ENCODE assay signal across 10 cellular contexts in the genomic region with DNA sequence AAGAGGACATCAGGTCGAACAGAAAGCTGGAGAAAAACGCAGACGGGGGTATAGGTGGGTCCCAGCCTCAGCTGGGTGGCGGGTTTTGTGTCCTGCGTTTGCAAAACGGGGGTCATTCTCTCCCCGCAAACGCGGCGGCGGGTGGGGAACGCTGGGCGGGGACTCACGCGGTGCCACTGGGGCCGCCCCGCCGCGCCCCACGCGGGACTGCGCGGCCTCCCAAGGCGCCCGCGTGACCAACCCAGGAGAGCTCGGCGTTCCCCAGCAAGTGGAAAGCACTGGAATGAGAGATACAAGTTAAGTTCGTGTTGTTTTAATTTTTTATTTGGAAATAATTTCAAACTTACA. TPM values are rescaled to one million over a fixed set of nuclear protein-coding genes. Genes with fewer than 3 reads are reported as not detected.
A peak's percentile ranks its signal among the peaks of the same experiment; 100 is the strongest.
DNase-seq lines count a peak whose midpoint lies in the region; ATAC-seq and TF ChIP-seq lines count a peak whose summit lies in the region.
"Had no signal": no experiment of that assay in that cellular context is flagged by ENCODE, and none has a peak within 500 bp of the region (broad histone marks: within the 10 kb centered on the region; RNA-seq: fewer than 3 reads in every experiment).

No MANE protein-coding gene starts in this region.

- H3K36me3 ChIP-seq in colonic mucosa (no peaks in the 10 kb centered on the region), thoracic aorta (no peaks in the 10 kb centered on the region), Caco-2 (ENCODE audit: control insufficient read depth, insufficient read depth, low read length) (no peaks in the 10 kb centered on the region)
- no peaks in the 10 kb centered on the region for H3K36me3 ChIP-seq in naive thymus-derived CD4-positive, alpha-beta T cell (ENCODE audit: control insufficient read depth in 2 of 3, insufficient read depth in 3 of 3, low read length in 3 of 3)

- intact Hi-C loops in colonic mucosa (cut with DNase I) (no loop called here), Caco-2 (cut with micrococcal nuclease; ENCODE audit: unreplicated experiment) (no loop called here)
- intact Hi-C loops in naive thymus-derived CD4-positive, alpha-beta T cell (cut with micrococcal nuclease) = loop anchor here in 1 of 2 donors (5.0 kb wide), 2 partner anchors 52 to 93 kb away; no protein-coding TSS in a partner anchor

- no peak for DNase-seq in activated CD4-positive, alpha-beta T cell treated with anti-CD3 and anti-CD28 coated beads, Interleukin-2, amount 10 ng/mL, durations not matched to agents 7 days and 5 days
- DNase-seq in activated CD4-positive, alpha-beta T cell treated with anti-CD3 and anti-CD28 coated beads for 1 hour = no peak
- DNase-seq in colonic mucosa = no peak
- no peak for DNase-seq in naive thymus-derived CD4-positive, alpha-beta T cell
- no peak for DNase-seq in thoracic aorta (ENCODE audit: low spot score)
- no peak for DNase-seq in chondrocyte (ENCODE audit: low spot score)
- DNase-seq in Caco-2 = no peak
- DNase-seq: NCI-H1417 treated with DMSO at 0.1 percent for 48 hours had no signal

- POLR2A ChIA-PET in activated CD4-positive, alpha-beta T cell treated with anti-CD3 and anti-CD28 coated beads, Interleukin-2, amount 10 ng/mL, durations not matched to agents 7 days and 5 days (lab: Charles Lee) = no interaction called here
- POLR2A ChIA-PET in naive thymus-derived CD4-positive, alpha-beta T cell (lab: Charles Lee) = no interaction called here
- POLR2A ChIA-PET in Caco-2 (lab: Charles Lee) = no interaction called here

- H3K4me3 ChIP-seq in colonic mucosa (peak overlapping the region; percentile 31), thoracic aorta (peak overlapping the region; percentile 89), Caco-2 (ENCODE audit: low read depth, low read length) (no peak overlapping the region)
- H3K4me3 ChIP-seq in naive thymus-derived CD4-positive, alpha-beta T cell (ENCODE audit: low read length) = no peak overlapping the region

- H3K9ac ChIP-seq in colonic mucosa (ENCODE audit: low read depth in 2 of 2, low read length in 2 of 2) = no peak overlapping the region

- H3K27ac Mint-ChIP-seq in activated CD4-positive, alpha-beta T cell treated with anti-CD3 and anti-CD28 coated beads, Interleukin-2, amount 10 ng/mL, durations not matched to agents 7 days and 5 days = no peak overlapping the region
- H3K27ac Mint-ChIP-seq in naive thymus-derived CD4-positive, alpha-beta T cell = no peak overlapping the region
- no peak overlapping the region for H3K27ac Mint-ChIP-seq in chondrocyte (ENCODE audit: unreplicated experiment)
- no peak overlapping the region for H3K27ac Mint-ChIP-seq in Caco-2 (ENCODE audit: unreplicated experiment)

- H3K9me3 ChIP-seq in colonic mucosa = no peaks in the 10 kb centered on the region
- no peaks in the 10 kb centered on the region for H3K9me3 ChIP-seq in naive thymus-derived CD4-positive, alpha-beta T cell (ENCODE audit: control insufficient read depth in 2 of 3, low read length in 3 of 3)
- no peaks in the 10 kb centered on the region for H3K9me3 ChIP-seq in thoracic aorta
- peaks cover 4% of the 10 kb centered on the region for H3K9me3 ChIP-seq in Caco-2

- TF ChIP-seq CTCF in colonic mucosa (IDR thresholded peaks at IDR 0.05) (no peak), thoracic aorta (IDR thresholded peaks at IDR 0.05) (no peak), chondrocyte (IDR thresholded peaks at IDR 0.05) (no peak), Caco-2 (IDR thresholded peaks at IDR 0.05; ENCODE audit: insufficient read depth in 1 of 2, low read depth in 1 of 2, low read length in 1 of 2, severe bottlenecking in 1 of 2, unreplicated experiment in 1 of 2) (no peak)

- H3K27ac ChIP-seq in colonic mucosa (no peak overlapping the region), thoracic aorta (peak overlapping the region in 1 of 2 donors; percentile 32)
- no peak overlapping the region for H3K27ac ChIP-seq in naive thymus-derived CD4-positive, alpha-beta T cell (ENCODE audit: low read depth, low read length)

- H3K27me3 ChIP-seq in colonic mucosa = peaks cover 29% of the 10 kb centered on the region
- peaks cover 5 to 11% of the 10 kb centered on the region in 2 donors for H3K27me3 ChIP-seq in naive thymus-derived CD4-positive, alpha-beta T cell (ENCODE audit: control insufficient read depth in 2 of 2, insufficient read depth in 2 of 2, low read length in 2 of 2)
- no peaks in the 10 kb centered on the region for H3K27me3 ChIP-seq in thoracic aorta (replicated peaks; ENCODE audit: insufficient read depth)
- no peaks in the 10 kb centered on the region for H3K27me3 ChIP-seq in Caco-2 (replicated peaks; ENCODE audit: control insufficient read depth, insufficient read depth, low read length)

- no peaks in the 10 kb centered on the region for H3K9me3 Mint-ChIP-seq in activated CD4-positive, alpha-beta T cell treated with anti-CD3 and anti-CD28 coated beads, Interleukin-2, amount 10 ng/mL, durations not matched to agents 7 days and 5 days
- H3K9me3 Mint-ChIP-seq in naive thymus-derived CD4-positive, alpha-beta T cell = peaks cover 0 to 2% (median 0%) of the 10 kb centered on the region in 11 donors
- H3K9me3 Mint-ChIP-seq in chondrocyte (ENCODE audit: low read depth) = no peaks in the 10 kb centered on the region
- H3K9me3 Mint-ChIP-seq in Caco-2 (ENCODE audit: unreplicated experiment) = no peaks in the 10 kb centered on the region

- peaks cover 31% of the 10 kb centered on the region for H3K27me3 Mint-ChIP-seq in activated CD4-positive, alpha-beta T cell treated with anti-CD3 and anti-CD28 coated beads, Interleukin-2, amount 10 ng/mL, durations not matched to agents 7 days and 5 days
- H3K27me3 Mint-ChIP-seq in naive thymus-derived CD4-positive, alpha-beta T cell = peaks cover 22 to 32% (median 27%) of the 10 kb centered on the region in 5 donors
- H3K27me3 Mint-ChIP-seq in chondrocyte (ENCODE audit: low read depth) (peaks cover 47% of the 10 kb centered on the region), Caco-2 (ENCODE audit: insufficient read depth, unreplicated experiment) (no peaks in the 10 kb centered on the region)

- H3K4me3 Mint-ChIP-seq in activated CD4-positive, alpha-beta T cell treated with anti-CD3 and anti-CD28 coated beads, Interleukin-2, amount 10 ng/mL, durations not matched to agents 7 days and 5 days = peak overlapping the region; percentile 42
- H3K4me3 Mint-ChIP-seq in naive thymus-derived CD4-positive, alpha-beta T cell = peak overlapping the region in 9 of 10 donors; percentile 32 to 83 (median 59)
- H3K4me3 Mint-ChIP-seq in chondrocyte (ENCODE audit: unreplicated experiment) (no peak overlapping the region), Caco-2 (ENCODE audit: unreplicated experiment) (no peak overlapping the region)

- peaks cover 3% of the 10 kb centered on the region for H3K4me1 Mint-ChIP-seq in activated CD4-positive, alpha-beta T cell treated with anti-CD3 and anti-CD28 coated beads, Interleukin-2, amount 10 ng/mL, durations not matched to agents 7 days and 5 days
- H3K4me1 Mint-ChIP-seq in naive thymus-derived CD4-positive, alpha-beta T cell = peaks cover 0 to 14% (median 6%) of the 10 kb centered on the region in 7 donors
- H3K4me1 Mint-ChIP-seq in chondrocyte (ENCODE audit: low read depth) = peaks cover 7% of the 10 kb centered on the region
- no peaks in the 10 kb centered on the region for H3K4me1 Mint-ChIP-seq in Caco-2 (ENCODE audit: low read depth, unreplicated experiment)

- CTCF ChIA-PET in activated CD4-positive, alpha-beta T cell treated with anti-CD3 and anti-CD28 coated beads, Interleukin-2, amount 10 ng/mL, durations not matched to agents 7 days and 5 days (lab: Charles Lee) = interaction anchor here (0.5 kb wide), 1 partner anchor 1147 kb away, joined by 4 read pairs; no protein-coding TSS in a partner anchor
- CTCF ChIA-PET in naive thymus-derived CD4-positive, alpha-beta T cell (lab: Charles Lee) = no interaction called here
- CTCF ChIA-PET in Caco-2 (lab: Charles Lee) = no interaction called here

- H3K36me3 Mint-ChIP-seq in activated CD4-positive, alpha-beta T cell treated with anti-CD3 and anti-CD28 coated beads, Interleukin-2, amount 10 ng/mL, durations not matched to agents 7 days and 5 days (ENCODE audit: low read depth) = no peaks in the 10 kb centered on the region
- H3K36me3 Mint-ChIP-seq in naive thymus-derived CD4-positive, alpha-beta T cell = no peaks in the 10 kb centered on the region
- H3K36me3 Mint-ChIP-seq in chondrocyte (ENCODE audit: low read depth) (no peaks in the 10 kb centered on the region), Caco-2 (ENCODE audit: insufficient read depth, unreplicated experiment) (no peaks in the 10 kb centered on the region)

- ATAC-seq in naive thymus-derived CD4-positive, alpha-beta T cell = no peak
- ATAC-seq in thoracic aorta (ENCODE audit: insufficient number of reproducible peaks, low FRiP score, low read depth) = no peak
- ATAC-seq in HG03571 (IDR thresholded peaks at IDR 0.05; ENCODE audit: unreplicated experiment) = no peak

- H3K4me1 ChIP-seq in colonic mucosa (no peaks in the 10 kb centered on the region), thoracic aorta (ENCODE audit: control insufficient read depth in 1 of 2, low read depth in 2 of 2) (peaks cover 0 to 21% of the 10 kb centered on the region in 2 donors), Caco-2 (no peaks in the 10 kb centered on the region)
- peaks cover 0 to 8% of the 10 kb centered on the region in 2 donors for H3K4me1 ChIP-seq in naive thymus-derived CD4-positive, alpha-beta T cell (ENCODE audit: control insufficient read depth in 2 of 2, insufficient read depth in 2 of 2, low read length in 2 of 2)

- BruUV-seq in Caco-2 (replicated peaks; lab: Mats Ljungman, UMichigan) = no TSS peak

RNA-seq across cellular contexts. Expression of a gene that starts 0.9 kb away (rescaled TPM):
- not detected for total RNA-seq in activated CD4-positive, alpha-beta T cell treated with anti-CD3 and anti-CD28 coated beads, Interleukin-2, amount 10 ng/mL, durations not matched to agents 7 days and 5 days
- total RNA-seq in colonic mucosa (1 to 10 TPM in 1 of 2 donors, under 1 TPM in 1; 0.37 to 1.3 TPM), thoracic aorta (10 to 100 TPM; 18.3 to 29.5 TPM), chondrocyte (0.07 TPM in 1 of 3 replicates, not detected in the others), Caco-2 (2022) (not detected in 2 replicates)
- 1 to 10 TPM in 1 of 5 experiments, under 1 TPM in 2, not detected in 2; 0.27 to 1.3 (median 0.98) TPM for total RNA-seq in naive thymus-derived CD4-positive, alpha-beta T cell
- polyA plus RNA-seq in naive thymus-derived CD4-positive, alpha-beta T cell = not detected
- total RNA-seq: OCI-LY7 had no signal

Comparison
In these comparisons a context has a peak if more than half of its experiments do, and no peak if none do; other contexts are left out.
1. H3K4me3 Mint-ChIP-seq: peak in activated CD4-positive, alpha-beta T cell treated with anti-CD3 and anti-CD28 coated beads, Interleukin-2, amount 10 ng/mL, durations not matched to agents 7 days and 5 days (single experiment) and naive thymus-derived CD4-positive, alpha-beta T cell (9 of 10); none in chondrocyte (single experiment) and Caco-2 (single experiment).
2. H3K4me3 ChIP-seq: peak in colonic mucosa (single experiment) and thoracic aorta (single experiment); none in naive thymus-derived CD4-positive, alpha-beta T cell (single experiment) and Caco-2 (single experiment).
3. RNA of a gene that starts 0.9 kb away (total RNA-seq): 18.3 to 29.5 TPM in thoracic aorta; 0.37 to 1.3 TPM in colonic mucosa, 0.27 to 1.3 TPM in naive thymus-derived CD4-positive, alpha-beta T cell, not detected in activated CD4-positive, alpha-beta T cell treated with anti-CD3 and anti-CD28 coated beads, Interleukin-2, amount 10 ng/mL, durations not matched to agents 7 days and 5 days, 0.07 TPM in chondrocyte and not detected in Caco-2; every median in the first group is over 4 times any median in the second.